ENCODE assay signal across 18 cellular contexts in genomic region chr7:106196460-106197021, GRCh38.
A peak's percentile ranks its signal among the peaks of the same experiment; 100 is the strongest.
DNase-seq lines count a peak whose midpoint lies in the region; ATAC-seq and TF ChIP-seq lines count a peak whose summit lies in the region.
"Had no signal": no experiment of that assay in that cellular context is flagged by ENCODE, and none has a peak within 500 bp of the region (broad histone marks: within the 10 kb centered on the region; RNA-seq: fewer than 3 reads in every experiment).

No MANE protein-coding gene starts in this region.

- no peak overlapping the region for H2AFZ ChIP-seq in osteoblast (ENCODE audit: low read length)

- no peak for TF ChIP-seq CTCF in Panc1 (IDR thresholded peaks at IDR 0.05)
- TF ChIP-seq CTCF in osteoblast (IDR thresholded peaks at IDR 0.05; ENCODE audit: extremely low read depth, low read depth, low read length), result no peak
- no peak for TF ChIP-seq CTCF in GM13977 (IDR thresholded peaks at IDR 0.05; ENCODE audit: extremely low read depth, insufficient read depth, missing control alignments)

- POLR2A ChIA-PET in Panc1 (lab: Charles Lee), result no interaction called here

- DNase-seq in HCEC 1CT, result peak; percentile 6
- peak; percentile 18 for DNase-seq in Panc1 (ENCODE audit: low read depth, low spot score)
- no peak for DNase-seq in left colon
- DNase-seq in osteoblast (ENCODE audit: insufficient read length, low spot score, missing footprints), result peak; percentile 52
- no peak for DNase-seq in hepatic stellate cell (ENCODE audit: low spot score)
- no peak for DNase-seq in GM13977 (ENCODE audit: low spot score)
- no peak for DNase-seq in iPS-NIHi7 (ENCODE audit: extremely low spot score)
- DNase-seq: AML-193, Calu3, DMS79, KG1, MM.1S, NCI-H1092 treated with DMSO at 0.1 percent for 48 hours, NCI-H510A treated with DMSO at 0.1 percent for 48 hours, Peyer's patch had no signal

- H3K4me1 ChIP-seq in Panc1 (ENCODE audit: control insufficient read depth, insufficient read depth, low read length), result no peaks in the 10 kb centered on the region
- no peaks in the 10 kb centered on the region for H3K4me1 ChIP-seq in osteoblast (ENCODE audit: insufficient read depth, low read length)
- H3K4me1 ChIP-seq: Peyer's patch had no signal

- H3K36me3 ChIP-seq in Panc1 (ENCODE audit: control insufficient read depth, insufficient read depth, low read length) (no peaks in the 10 kb centered on the region), osteoblast (ENCODE audit: insufficient read depth, low read length) (no peaks in the 10 kb centered on the region)
- H3K36me3 ChIP-seq: Peyer's patch had no signal

- H3K4me3 ChIP-seq in Panc1 (ENCODE audit: low read depth in 2 of 2, low read length in 2 of 2), result no peak overlapping the region
- H3K4me3 ChIP-seq in osteoblast (ENCODE audit: insufficient read depth, low read length), result no peak overlapping the region
- H3K4me3 ChIP-seq: Peyer's patch had no signal

- CTCF ChIA-PET in Panc1 (lab: Charles Lee), result interaction anchor here (0.9 kb wide), 1 partner anchor 20 kb away, joined by 5 read pairs; no protein-coding TSS in a partner anchor

- BruUV-seq in Panc1 (replicated peaks; lab: Mats Ljungman, UMichigan), result no TSS peak

- H3K4me2 ChIP-seq in osteoblast (ENCODE audit: insufficient read depth, low read length), result no peak overlapping the region

- no peak overlapping the region for H3K27ac ChIP-seq in Panc1 (ENCODE audit: low read length)
- H3K27ac ChIP-seq in osteoblast (ENCODE audit: low read depth, low read length), result no peak overlapping the region
- H3K27ac ChIP-seq: HL-60, Peyer's patch had no signal

- no peaks in the 10 kb centered on the region for H4K20me1 ChIP-seq in osteoblast (ENCODE audit: insufficient read depth, low read length)

- intact Hi-C loops in Panc1 (cut with micrococcal nuclease; ENCODE audit: unreplicated experiment) (no loop called here), left colon (cut with DNase I, micrococcal nuclease) (no loop called here)

- H3K9me3 ChIP-seq in Panc1 (ENCODE audit: control insufficient read depth, insufficient read depth, low read depth, low read length) (no peaks in the 10 kb centered on the region), osteoblast (ENCODE audit: low read depth, low read length) (no peaks in the 10 kb centered on the region)
- H3K9me3 ChIP-seq: Peyer's patch had no signal

- ATAC-seq in Panc1, result no peak
- peak; percentile 85 for ATAC-seq in left colon
- ATAC-seq: HCT116, Right ventricle myocardium inferior had no signal

- H3K79me2 ChIP-seq in osteoblast (ENCODE audit: insufficient read depth, low read length), result no peaks in the 10 kb centered on the region

- in situ Hi-C loops in Panc1 (cut with HindIII; ENCODE audit: low pct_unique_long_range_greater_than_20kb, low sequenced_read_pairs) (no loop called here), GM13977 (cut with MboI; ENCODE audit: low pct_unique_long_range_greater_than_20kb, low sequenced_read_pairs, unreplicated experiment) (loop anchor here (25.0 kb wide), 2 partner anchors 466 to 541 kb away; partner anchors contain the start of gene CCDC71L)

- H3K27me3 ChIP-seq in Panc1 (ENCODE audit: control insufficient read depth, insufficient read depth, low read length) (no peaks in the 10 kb centered on the region), osteoblast (ENCODE audit: insufficient read depth, low read length) (peaks cover 6% of the 10 kb centered on the region)
- H3K27me3 ChIP-seq: Peyer's patch had no signal

Comparison
In these comparisons a context has a peak if more than half of its experiments do, and no peak if none do; other contexts are left out.
1. DNase-seq: peak in HCEC 1CT (single experiment), Panc1 (single experiment) and osteoblast (single experiment); none in left colon (0 of 2), hepatic stellate cell (single experiment), GM13977 (single experiment) and iPS-NIHi7 (single experiment).